Comparison of ENCODE assay signal across 8 cellular contexts in the genomic region with DNA sequence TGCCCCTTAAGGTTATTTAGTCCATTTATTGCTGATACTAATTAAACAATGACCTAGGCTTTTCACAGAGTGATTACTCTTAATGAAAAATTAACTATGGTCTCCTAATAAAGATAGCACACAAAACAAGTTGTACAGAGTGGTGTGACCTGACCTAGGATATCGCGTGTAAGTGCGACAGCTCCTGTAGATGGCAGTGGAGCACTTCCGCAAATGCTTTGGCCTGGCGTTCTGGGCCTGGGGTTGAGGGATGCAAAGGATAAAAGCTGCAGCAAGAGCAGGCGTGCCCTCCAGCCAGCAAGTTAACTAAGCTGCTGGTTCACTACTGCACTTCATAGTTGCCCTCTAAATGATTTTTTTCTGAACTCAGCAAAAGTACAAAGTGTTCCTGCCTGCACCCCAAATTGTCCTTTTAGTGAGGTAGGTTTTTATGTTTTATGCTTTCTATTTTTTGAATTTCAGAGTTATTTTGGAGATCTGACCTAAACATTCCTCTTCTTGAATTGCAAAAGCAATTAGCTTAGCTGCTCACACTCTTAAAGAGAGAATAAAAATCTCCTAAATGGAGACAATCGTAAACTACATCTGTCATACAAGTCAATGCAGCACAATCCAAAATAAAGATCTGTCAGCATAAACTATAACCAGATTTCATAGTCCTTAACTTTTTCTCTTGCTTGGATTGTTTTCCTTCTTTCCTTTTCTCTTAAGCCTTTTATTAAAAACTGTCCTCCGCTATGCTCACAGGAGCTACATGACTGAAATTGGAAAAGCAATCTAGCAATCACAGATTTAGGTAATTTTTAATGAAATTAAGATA.
A peak's percentile ranks its signal among the peaks of the same experiment; 100 is the strongest.
DNase-seq lines count a peak whose midpoint lies in the region; ATAC-seq and TF ChIP-seq lines count a peak whose summit lies in the region.

No MANE protein-coding gene starts in this region.

- H3K27me3 ChIP-seq in tibial artery, result no peaks in the 10 kb centered on the region

- peak; percentile 77 to 90 for TF ChIP-seq CTCF in tibial artery (IDR thresholded peaks at IDR 0.05)

- intact Hi-C loops in tibial artery (cut with DNase I; ENCODE audit: low total_unique reads), result loop anchor here (5.0 kb wide), 1 partner anchor 612 kb away; no protein-coding TSS in a partner anchor

- H3K4me1 ChIP-seq in tibial artery, result peaks cover 0 to 37% (median 13%) of the 10 kb centered on the region in 4 donors

- no peak overlapping the region for H3K4me3 ChIP-seq in tibial artery

- peak; percentile 87 for ATAC-seq in GM21381 (IDR thresholded peaks at IDR 0.05; ENCODE audit: unreplicated experiment)

- no peaks in the 10 kb centered on the region for H3K9me3 ChIP-seq in tibial artery

- DNase-seq in DMS 273 (lab: John Stamatoyannopoulos, UW; ENCODE audit: unreplicated experiment) (peak; percentile 87), LHCN-M2 (ENCODE audit: low read depth) (peak; percentile 84), OCI-M1 (lab: John Stamatoyannopoulos, UW) (peak; percentile 85), caudate nucleus (lab: John Stamatoyannopoulos, UW) (peak in 58 of 61 donors; percentile 2 to 72 (median 38)), left kidney (ENCODE audit: low read depth, low spot score) (peak; percentile 93), tibial artery (peak; percentile 67 to 81), GF-D8 (lab: John Stamatoyannopoulos, UW) (no peak)

- no peak overlapping the region for H3K27ac ChIP-seq in caudate nucleus (ENCODE audit: low read depth, low read length)
- peak overlapping the region; percentile 35 to 41 for H3K27ac ChIP-seq in tibial artery

- H3K36me3 ChIP-seq in tibial artery, result no peaks in the 10 kb centered on the region
